Comparison of ENCODE assay signal across 21 cellular contexts in the genomic region with DNA sequence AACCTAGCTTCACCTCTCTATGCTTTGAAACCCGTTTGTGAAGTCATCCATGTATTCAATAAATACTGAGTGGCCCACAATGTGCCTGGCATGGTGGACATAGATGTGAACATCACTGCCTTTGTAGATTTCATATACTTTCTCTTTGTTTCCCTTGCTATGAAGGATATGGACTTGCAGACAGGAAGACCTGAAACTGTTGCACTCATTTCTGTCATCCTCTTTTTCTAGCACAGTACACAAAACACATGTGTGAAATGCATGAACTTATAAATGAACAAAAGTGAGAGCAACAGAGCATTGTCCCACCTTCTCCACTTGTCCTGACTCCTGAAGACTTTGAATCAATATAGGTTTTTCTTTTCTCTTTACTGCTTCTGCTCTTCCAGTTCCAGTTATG.
DNase-seq lines count a peak whose midpoint lies in the region; ATAC-seq and TF ChIP-seq lines count a peak whose summit lies in the region.
"Had no signal": no experiment of that assay in that cellular context is flagged by ENCODE, and none has a peak within 500 bp of the region (broad histone marks: within the 10 kb centered on the region; RNA-seq: fewer than 3 reads in every experiment).

No MANE protein-coding gene starts in this region.

- no peak overlapping the region for H3K27ac ChIP-seq in testis
- H3K27ac ChIP-seq: GM23248, Peyer's patch, SJCRH30 had no signal

- DNase-seq in Right ventricle myocardium inferior (ENCODE audit: missing footprints) (no peak), testis (no peak)
- no peak for DNase-seq in stimulated activated naive CD8-positive, alpha-beta T cell treated with anti-CD3 and anti-CD28 coated beads, Interleukin-15, Interleukin-2, amounts not matched to agents 100 U/mL and 50 U/mL, for 24 hours
- DNase-seq: CD4-positive, CD25-positive, alpha-beta regulatory T cell; EL; GM23248; IMR-90; NCI-H1105; NCI-H2029 treated with DMSO at 0.1 percent for 48 hours; NCI-H226; NCI-H510A treated with DMSO at 0.1 percent for 48 hours; NCI-H82; Peyer's patch; SJCRH30; T-helper 1 cell had no signal

- ATAC-seq in GM18519 (IDR thresholded peaks at IDR 0.05; ENCODE audit: low FRiP score, unreplicated experiment) (peak; percentile 92), GM19463 (IDR thresholded peaks at IDR 0.05; ENCODE audit: unreplicated experiment) (peak; percentile 48), HG02884 (IDR thresholded peaks at IDR 0.05; ENCODE audit: unreplicated experiment) (peak; percentile 50), Right ventricle myocardium inferior (no peak), HG03342 (IDR thresholded peaks at IDR 0.05; ENCODE audit: unreplicated experiment) (no peak)
- peak; percentile 47 for ATAC-seq in stimulated activated memory B cell treated with anti-CD40 and anti-IgM and Interleukin-4, amounts not matched to agents 10 μg/mL and 1 μg/mL and 100 μg/mL, for 72 hours
- no peak for ATAC-seq in stimulated activated naive CD8-positive, alpha-beta T cell treated with anti-CD3 and anti-CD28 coated beads, Interleukin-15, Interleukin-2, amounts not matched to agents 100 U/mL and 50 U/mL, for 24 hours

- no peaks in the 10 kb centered on the region for H3K9me3 ChIP-seq in testis
- H3K9me3 ChIP-seq: HAP-1, Peyer's patch, SJCRH30 had no signal

- intact Hi-C loops in Right ventricle myocardium inferior (cut with DNase I) (no loop called here), testis (cut with DNase I; ENCODE audit: low total_unique reads) (no loop called here)

- H3K27me3 ChIP-seq in testis: no peaks in the 10 kb centered on the region
- H3K27me3 ChIP-seq: Peyer's patch, SJCRH30 had no signal

- H3K4me1 Mint-ChIP-seq in stimulated activated memory B cell treated with anti-CD40 and anti-IgM and Interleukin-4, amounts not matched to agents 10 μg/mL and 1 μg/mL and 100 μg/mL, for 72 hours: peaks cover 6% of the 10 kb centered on the region
- H3K4me1 Mint-ChIP-seq: CD4-positive, CD25-positive, alpha-beta regulatory T cell had no signal

- no peaks in the 10 kb centered on the region for H3K4me1 ChIP-seq in testis
- H3K4me1 ChIP-seq: HAP-1, Peyer's patch, SJCRH30 had no signal

- no peak overlapping the region for H3K4me3 ChIP-seq in testis
- H3K4me3 ChIP-seq: GM23248, HAP-1, Peyer's patch, SJCRH30 had no signal

- no peak for TF ChIP-seq CTCF in testis (IDR thresholded peaks at IDR 0.05)

- WGBS in testis, 2 donors: 81 to 93% methylated on average over 1 of the region's 1 CpG

- H3K27me3 Mint-ChIP-seq in stimulated activated memory B cell treated with anti-CD40 and anti-IgM and Interleukin-4, amounts not matched to agents 10 μg/mL and 1 μg/mL and 100 μg/mL, for 72 hours: no peaks in the 10 kb centered on the region
- H3K27me3 Mint-ChIP-seq: CD4-positive, CD25-positive, alpha-beta regulatory T cell had no signal

- no peaks in the 10 kb centered on the region for H3K36me3 ChIP-seq in testis (ENCODE audit: low read depth, missing control alignments)
- H3K36me3 ChIP-seq: HAP-1, Peyer's patch, SJCRH30 had no signal

- peaks cover 5% of the 10 kb centered on the region for H3K9me3 Mint-ChIP-seq in stimulated activated memory B cell treated with anti-CD40 and anti-IgM and Interleukin-4, amounts not matched to agents 10 μg/mL and 1 μg/mL and 100 μg/mL, for 72 hours

- H3K27ac Mint-ChIP-seq in stimulated activated memory B cell treated with anti-CD40 and anti-IgM and Interleukin-4, amounts not matched to agents 10 μg/mL and 1 μg/mL and 100 μg/mL, for 72 hours: no peak overlapping the region
- H3K27ac Mint-ChIP-seq: CD4-positive, CD25-positive, alpha-beta regulatory T cell had no signal

- TF ChIP-seq POLR2A in testis (IDR thresholded peaks at IDR 0.05): no peak

- H3K4me3 Mint-ChIP-seq in stimulated activated memory B cell treated with anti-CD40 and anti-IgM and Interleukin-4, amounts not matched to agents 10 μg/mL and 1 μg/mL and 100 μg/mL, for 72 hours: no peak overlapping the region
- H3K4me3 Mint-ChIP-seq: CD4-positive, CD25-positive, alpha-beta regulatory T cell had no signal

- no peaks in the 10 kb centered on the region for H3K36me3 Mint-ChIP-seq in stimulated activated memory B cell treated with anti-CD40 and anti-IgM and Interleukin-4, amounts not matched to agents 10 μg/mL and 1 μg/mL and 100 μg/mL, for 72 hours
- H3K36me3 Mint-ChIP-seq: CD4-positive, CD25-positive, alpha-beta regulatory T cell had no signal

Comparison
In these comparisons a context has a peak if more than half of its experiments do, and no peak if none do; other contexts are left out.
1. ATAC-seq: peak in GM18519 (single experiment), GM19463 (single experiment), HG02884 (single experiment) and stimulated activated memory B cell treated with anti-CD40 and anti-IgM and Interleukin-4, amounts not matched to agents 10 μg/mL and 1 μg/mL and 100 μg/mL, for 72 hours (single experiment); none in Right ventricle myocardium inferior (single experiment), stimulated activated naive CD8-positive, alpha-beta T cell treated with anti-CD3 and anti-CD28 coated beads, Interleukin-15, Interleukin-2, amounts not matched to agents 100 U/mL and 50 U/mL, for 24 hours (single experiment) and HG03342 (single experiment).